ENCODE assay signal across 8 cellular contexts in genomic region chr1:1137256-1138045, GRCh38. TPM values are rescaled to one million over a fixed set of nuclear protein-coding genes. Genes with fewer than 3 reads are reported as not detected.
DNase-seq lines count a peak whose midpoint lies in the region; ATAC-seq and TF ChIP-seq lines count a peak whose summit lies in the region.

No MANE protein-coding gene starts in this region.

- H3K27ac ChIP-seq in Peyer's patch (peak overlapping the region; percentile 84 to 93 (median 90)), RWPE1 (no peak overlapping the region)

- no peaks in the 10 kb centered on the region for H3K36me3 ChIP-seq in Peyer's patch

- H3K4me1 Mint-ChIP-seq in activated naive CD4-positive, alpha-beta T cell treated with anti-CD3 and anti-CD28 coated beads, Interleukin-2, amount 50 U/mL, for 24 hours: peaks cover 5% of the 10 kb centered on the region
- H3K4me1 Mint-ChIP-seq in nephron progenitor cell: peaks cover 6% of the 10 kb centered on the region

- no peaks in the 10 kb centered on the region for H3K36me3 Mint-ChIP-seq in activated naive CD4-positive, alpha-beta T cell treated with anti-CD3 and anti-CD28 coated beads, Interleukin-2, amount 50 U/mL, for 24 hours
- H3K36me3 Mint-ChIP-seq in nephron progenitor cell (ENCODE audit: low read depth): no peaks in the 10 kb centered on the region

- H3K27me3 Mint-ChIP-seq in activated naive CD4-positive, alpha-beta T cell treated with anti-CD3 and anti-CD28 coated beads, Interleukin-2, amount 50 U/mL, for 24 hours: no peaks in the 10 kb centered on the region
- H3K27me3 Mint-ChIP-seq in nephron progenitor cell (ENCODE audit: low read depth, poor library complexity): peaks cover 49% of the 10 kb centered on the region

- no peak for TF ChIP-seq CTCF in GM20000 (IDR thresholded peaks at IDR 0.05; ENCODE audit: extremely low read depth, missing control alignments)
- no peak for TF ChIP-seq CTCF in Peyer's patch (IDR thresholded peaks at IDR 0.05)
- TF ChIP-seq CTCF in nephron progenitor cell (IDR thresholded peaks at IDR 0.05): no peak
- TF ChIP-seq CTCF in RWPE1 (conservative IDR thresholded peaks at IDR 0.05; ENCODE audit: low read depth): no peak

- DNase-seq in GM20000 (ENCODE audit: low spot score) (peak; percentile 94), Peyer's patch (peak; percentile 71 to 92 (median 88)), ureter (ENCODE audit: low spot score) (no peak), nephron progenitor cell (no peak), RWPE1 (ENCODE audit: low spot score) (no peak)
- DNase-seq in stimulated activated CD4-positive, alpha-beta T cell treated with anti-CD3 and anti-CD28 coated beads, Interleukin-4, amount 100 ng/mL, for 48 hours (ENCODE audit: low read depth in 2 of 2): peak; percentile 48 to 62

- peak overlapping the region; percentile 76 for H3K4me3 Mint-ChIP-seq in activated naive CD4-positive, alpha-beta T cell treated with anti-CD3 and anti-CD28 coated beads, Interleukin-2, amount 50 U/mL, for 24 hours
- no peak overlapping the region for H3K4me3 Mint-ChIP-seq in nephron progenitor cell

- H3K27ac Mint-ChIP-seq in activated naive CD4-positive, alpha-beta T cell treated with anti-CD3 and anti-CD28 coated beads, Interleukin-2, amount 50 U/mL, for 24 hours: peak overlapping the region; percentile 90
- no peak overlapping the region for H3K27ac Mint-ChIP-seq in nephron progenitor cell

- H3K9me3 Mint-ChIP-seq in activated naive CD4-positive, alpha-beta T cell treated with anti-CD3 and anti-CD28 coated beads, Interleukin-2, amount 50 U/mL, for 24 hours: no peaks in the 10 kb centered on the region
- H3K9me3 Mint-ChIP-seq in nephron progenitor cell: peaks cover 6% of the 10 kb centered on the region

- H3K4me1 ChIP-seq in Peyer's patch: peaks cover 0 to 46% (median 14%) of the 10 kb centered on the region in 4 donors

- POLR2A ChIA-PET in RWPE1 (lab: Yijun Ruan, JAX; ENCODE audit: low non-redundant PET): no interaction called here

- no peaks in the 10 kb centered on the region for H3K27me3 ChIP-seq in Peyer's patch

- ATAC-seq in HG03439 (IDR thresholded peaks at IDR 0.05; ENCODE audit: unreplicated experiment): no peak

- no peaks in the 10 kb centered on the region for H3K9me3 ChIP-seq in Peyer's patch

- peak overlapping the region; percentile 42 to 59 (median 54) for H3K4me3 ChIP-seq in Peyer's patch

- no peak for TF ChIP-seq POLR2A in Peyer's patch (IDR thresholded peaks at IDR 0.05)

- CTCF ChIA-PET in RWPE1 (lab: Yijun Ruan, JAX): no interaction called here

RNA-seq across cellular contexts. Expression of gene C1orf159, which starts 21.6 kb away (rescaled TPM):
- total RNA-seq in Peyer's patch (10 to 100 TPM; 14.0 to 32.0 (median 22.7) TPM), ureter (29.8 TPM)

RNA-seq across cellular contexts. Expression of gene TTLL10, which starts 36.2 kb away (rescaled TPM):
- total RNA-seq in Peyer's patch (1 to 10 TPM in 3 of 4 donors, not detected in 1; 1.6 to 3.6 (median 1.8) TPM), ureter (2.3 TPM)

Comparison
In these comparisons a context has a peak if more than half of its experiments do, and no peak if none do; other contexts are left out.
1. DNase-seq: peak in GM20000 (single experiment), Peyer's patch (3 of 3) and stimulated activated CD4-positive, alpha-beta T cell treated with anti-CD3 and anti-CD28 coated beads, Interleukin-4, amount 100 ng/mL, for 48 hours (2 of 2); none in ureter (single experiment), nephron progenitor cell (single experiment) and RWPE1 (single experiment).